Comparison of ENCODE assay signal across 1 cellular context in genomic region chr9:128001411-128002298, GRCh38.
TF ChIP-seq lines count a peak whose summit lies in the region.

No MANE protein-coding gene starts in this region.

TF ChIP-seq in HepG2, 621 proteins besides CTCF, POLR2A, EP300 and RAD21 (continued from another document):
- TF ChIP-seq KIAA2018 (CRISPR knock-in tag; IDR thresholded peaks at IDR 0.05; ENCODE audit: borderline replicate concordance) (no peak), ZNF589 (CRISPR knock-in tag; conservative IDR thresholded peaks at IDR 0.05) (no peak), ZNF512B (CRISPR knock-in tag; IDR thresholded peaks at IDR 0.05; ENCODE audit: borderline replicate concordance) (no peak), ZNF30 (CRISPR knock-in tag; IDR thresholded peaks at IDR 0.05) (no peak), NFE2L2 (IDR thresholded peaks at IDR 0.05; ENCODE audit: low read length) (peak; percentile 88), MYPOP (CRISPR knock-in tag; IDR thresholded peaks at IDR 0.05) (no peak), ZNF230 (CRISPR knock-in tag; IDR thresholded peaks at IDR 0.05) (no peak), TOPORS (CRISPR knock-in tag; IDR thresholded peaks at IDR 0.05) (no peak), ZNF263 (CRISPR knock-in tag; IDR thresholded peaks at IDR 0.05) (no peak), MAFF (IDR thresholded peaks at IDR 0.05; ENCODE audit: low read depth, low read length) (peak; percentile 28; the same call in 1 of the 2 replicates), ZNF331 (CRISPR knock-in tag; IDR thresholded peaks at IDR 0.05) (no peak), KDM4B (CRISPR knock-in tag; IDR thresholded peaks at IDR 0.05) (no peak), PCBP2 (optimal IDR thresholded peaks at IDR 0.05; ENCODE audit: low read depth, low read length, poor library complexity, severe bottlenecking) (no peak)
- TF ChIP-seq, protein P1, sequence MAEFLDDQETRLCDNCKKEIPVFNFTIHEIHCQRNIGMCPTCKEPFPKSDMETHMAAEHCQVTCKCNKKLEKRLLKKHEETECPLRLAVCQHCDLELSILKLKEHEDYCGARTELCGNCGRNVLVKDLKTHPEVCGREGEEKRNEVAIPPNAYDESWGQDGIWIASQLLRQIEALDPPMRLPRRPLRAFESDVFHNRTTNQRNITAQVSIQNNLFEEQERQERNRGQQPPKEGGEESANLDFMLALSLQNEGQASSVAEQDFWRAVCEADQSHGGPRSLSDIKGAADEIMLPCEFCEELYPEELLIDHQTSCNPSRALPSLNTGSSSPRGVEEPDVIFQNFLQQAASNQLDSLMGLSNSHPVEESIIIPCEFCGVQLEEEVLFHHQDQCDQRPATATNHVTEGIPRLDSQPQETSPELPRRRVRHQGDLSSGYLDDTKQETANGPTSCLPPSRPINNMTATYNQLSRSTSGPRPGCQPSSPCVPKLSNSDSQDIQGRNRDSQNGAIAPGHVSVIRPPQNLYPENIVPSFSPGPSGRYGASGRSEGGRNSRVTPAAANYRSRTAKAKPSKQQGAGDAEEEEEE (CRISPR knock-in tag; IDR thresholded peaks at IDR 0.05; ENCODE audit: borderline replicate concordance) = no peak
